In the genomic region with DNA sequence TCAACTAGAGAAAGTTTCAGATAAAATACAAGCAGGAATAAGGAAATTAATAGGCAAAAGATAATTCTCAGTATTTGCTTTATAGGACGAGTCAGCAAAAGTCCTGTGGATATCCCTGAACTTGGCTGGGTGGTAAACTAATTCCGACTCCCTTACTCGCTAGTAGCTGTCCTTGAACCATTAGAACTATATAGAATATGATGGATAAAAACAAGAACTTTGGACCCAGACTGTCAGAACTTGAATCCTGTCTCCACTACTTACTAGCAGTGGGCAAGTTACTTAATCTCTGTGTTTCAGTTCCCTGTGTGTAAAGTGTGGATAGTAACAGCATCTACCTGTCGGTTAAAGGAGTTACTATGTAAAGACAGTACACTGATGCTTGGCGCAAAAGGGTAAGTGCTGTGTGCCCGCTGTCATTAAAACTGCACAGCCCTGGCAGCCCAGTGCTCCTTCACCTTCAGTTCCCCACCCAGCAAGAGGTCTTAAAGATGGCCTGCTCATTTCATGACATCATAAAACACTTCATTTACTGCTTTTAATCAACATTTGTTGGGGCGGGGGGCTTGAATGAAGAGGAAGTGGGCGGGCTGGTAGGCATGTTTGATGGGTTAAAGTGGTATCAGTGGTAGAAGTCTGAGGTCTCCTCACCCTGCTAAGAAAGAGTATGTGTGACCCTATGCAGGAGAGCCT, we compare ENCODE assay signal across 8 cellular contexts.
DNase-seq lines count a peak whose midpoint lies in the region; ATAC-seq lines count a peak whose summit lies in the region.

No MANE protein-coding gene starts in this region.

- H3K4me3 ChIP-seq in muscle layer of colon (ENCODE audit: low read depth in 1 of 2, low read length in 2 of 2): peak overlapping the region; percentile 64 to 66

- no peaks in the 10 kb centered on the region for H3K36me3 Mint-ChIP-seq in stimulated activated naive CD8-positive, alpha-beta T cell treated with anti-CD3 and anti-CD28 coated beads, Interleukin-15, Interleukin-2, amounts not matched to agents 100 ng/mL and 50 ng/mL, for 24 hours (ENCODE audit: low read depth)

- peaks cover 73% of the 10 kb centered on the region for H3K36me3 ChIP-seq in muscle layer of colon (ENCODE audit: insufficient read depth, low read length)

- ATAC-seq in stimulated activated naive CD8-positive, alpha-beta T cell treated with anti-CD3 and anti-CD28 coated beads, Interleukin-15, Interleukin-2, amounts not matched to agents 100 U/mL and 50 U/mL, for 24 hours: no peak
- ATAC-seq in HG02798 (IDR thresholded peaks at IDR 0.05; ENCODE audit: poor library complexity, unreplicated experiment): no peak
- no peak for ATAC-seq in HG02840 (IDR thresholded peaks at IDR 0.05; ENCODE audit: low FRiP score, unreplicated experiment)

- H3K27ac Mint-ChIP-seq in stimulated activated naive CD8-positive, alpha-beta T cell treated with anti-CD3 and anti-CD28 coated beads, Interleukin-15, Interleukin-2, amounts not matched to agents 100 ng/mL and 50 ng/mL, for 24 hours: no peak overlapping the region

- H3K9me3 ChIP-seq in muscle layer of colon (ENCODE audit: low read length): no peaks in the 10 kb centered on the region

- peak overlapping the region; percentile 90 for H3K9ac ChIP-seq in muscle layer of colon (ENCODE audit: low read length)

- peaks cover 19% of the 10 kb centered on the region for H3K4me1 Mint-ChIP-seq in stimulated activated naive CD8-positive, alpha-beta T cell treated with anti-CD3 and anti-CD28 coated beads, Interleukin-15, Interleukin-2, amounts not matched to agents 100 ng/mL and 50 ng/mL, for 24 hours (ENCODE audit: low read depth)

- DNase-seq in stimulated activated naive CD8-positive, alpha-beta T cell treated with anti-CD3 and anti-CD28 coated beads, Interleukin-15, Interleukin-2, amounts not matched to agents 100 U/mL and 50 U/mL, for 24 hours: no peak
- DNase-seq in NCI-H1092 treated with DMSO at 0.1 percent for 48 hours (lab: John Stamatoyannopoulos, UW) (no peak), NCI-H82 treated with DMSO at 0.1 percent for 48 hours (lab: John Stamatoyannopoulos, UW; ENCODE audit: unreplicated experiment) (no peak)

- peaks cover 28% of the 10 kb centered on the region for H3K27me3 Mint-ChIP-seq in stimulated activated naive CD8-positive, alpha-beta T cell treated with anti-CD3 and anti-CD28 coated beads, Interleukin-15, Interleukin-2, amounts not matched to agents 100 ng/mL and 50 ng/mL, for 24 hours

- H3K27me3 ChIP-seq in muscle layer of colon (ENCODE audit: control insufficient read depth in 1 of 2, insufficient read depth in 2 of 2, low read length in 2 of 2): no peaks in the 10 kb centered on the region

- peaks cover 63% of the 10 kb centered on the region for H3K4me1 ChIP-seq in muscle layer of colon (ENCODE audit: insufficient read depth, low read length)

- H3K9me3 Mint-ChIP-seq in stimulated activated naive CD8-positive, alpha-beta T cell treated with anti-CD3 and anti-CD28 coated beads, Interleukin-15, Interleukin-2, amounts not matched to agents 100 ng/mL and 50 ng/mL, for 24 hours: no peaks in the 10 kb centered on the region

- H3K27ac ChIP-seq in cingulate gyrus (ENCODE audit: low read depth, low read length): peak overlapping the region; percentile 77
- H3K27ac ChIP-seq in muscle layer of colon (ENCODE audit: low read depth, low read length): peak overlapping the region; percentile 94

- peak overlapping the region; percentile 90 for H3K4me3 Mint-ChIP-seq in stimulated activated naive CD8-positive, alpha-beta T cell treated with anti-CD3 and anti-CD28 coated beads, Interleukin-15, Interleukin-2, amounts not matched to agents 100 ng/mL and 50 ng/mL, for 24 hours
